In the genomic region with DNA sequence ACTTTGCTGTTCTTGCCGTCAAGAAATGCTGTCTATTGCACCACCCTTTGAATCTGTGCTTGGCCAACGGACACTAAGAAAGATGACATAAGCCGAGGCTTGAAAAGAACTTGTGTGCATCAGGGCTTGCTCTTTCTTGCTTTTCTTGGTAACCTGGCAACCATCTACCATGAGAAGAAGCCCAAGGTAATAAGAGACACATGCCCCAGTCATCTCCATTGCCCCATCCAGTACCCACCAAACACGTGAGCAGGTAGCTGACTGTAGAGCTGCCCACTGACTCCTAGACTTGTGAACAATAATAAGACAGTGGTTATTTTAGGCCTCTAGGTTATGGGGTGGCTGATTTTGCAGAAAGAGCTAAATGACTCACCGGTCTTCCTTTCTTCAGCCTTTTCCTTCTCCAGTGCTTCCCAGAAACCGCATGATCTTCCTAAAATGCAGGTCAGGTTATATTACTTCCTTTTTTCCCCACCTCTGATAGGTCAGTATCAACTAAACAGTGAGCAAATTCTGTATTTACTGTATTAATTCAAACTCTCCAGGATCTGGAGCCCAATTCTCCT, we compare ENCODE assay signal across 16 cellular contexts.
"Had no signal": no experiment of that assay in that cellular context is flagged by ENCODE, and none has a peak within 500 bp of the region (broad histone marks: within the 10 kb centered on the region; RNA-seq: fewer than 3 reads in every experiment).

No MANE protein-coding gene starts in this region.

- H3K4me3 ChIP-seq: lung, psoas muscle, sigmoid colon had no signal

- H3K36me3 Mint-ChIP-seq: brain; naive thymus-derived CD8-positive, alpha-beta T cell; type B pancreatic cell had no signal

- H3K9me3 ChIP-seq: psoas muscle, sigmoid colon had no signal

- ATAC-seq: activated naive CD4-positive, alpha-beta T cell treated with anti-CD3 and anti-CD28 coated beads, Interleukin-2, amount 50 U/mL, for 72 hours; left colon; naive thymus-derived CD8-positive, alpha-beta T cell had no signal

- H3K4me3 Mint-ChIP-seq: activated B cell treated with CpG ODN at 0.5 μM for 24 hours; activated CD4-positive, alpha-beta T cell treated with anti-CD3 and anti-CD28 coated beads, Interleukin-2, amount 10 ng/mL, durations not matched to agents 24 days and 14 days; brain; naive thymus-derived CD8-positive, alpha-beta T cell; T-helper 1 cell treated with Interleukin-12 subunit alpha and Interleukin-12 subunit beta and Interleukin-4 antibody, amounts not matched to agents 30 μg/mL and 1 μg/mL, for 36 hours; type B pancreatic cell had no signal

- H3K27ac ChIP-seq: psoas muscle, sigmoid colon had no signal

- H3K9me3 Mint-ChIP-seq: activated B cell treated with CpG ODN at 0.5 μM for 24 hours; activated T-helper 2 cell treated with anti-CD3 and anti-CD28 coated beads, Interferon-gamma antibody, Interleukin-2, Interleukin-4, amounts not matched to agents 10 μg/mL and 5 μg/mL and 100 μg/mL, durations not matched to agents 14 hours and 24 hours and 36 hours; brain; naive thymus-derived CD8-positive, alpha-beta T cell; T-helper 1 cell treated with Interleukin-12 subunit alpha and Interleukin-12 subunit beta and Interleukin-4 antibody, amounts not matched to agents 30 μg/mL and 1 μg/mL, for 36 hours; type B pancreatic cell had no signal

- H3K27me3 Mint-ChIP-seq: activated B cell treated with CpG ODN at 0.5 μM for 24 hours, type B pancreatic cell had no signal

- H3K27me3 ChIP-seq: sigmoid colon had no signal

- DNase-seq: activated B cell treated with CpG ODN at 0.5 μM for 24 hours; activated CD4-positive, alpha-beta T cell treated with anti-CD3 and anti-CD28 coated beads, Interleukin-2, amount 10 ng/mL, durations not matched to agents 24 days and 14 days; amygdala; hypothalamus; left colon; naive thymus-derived CD8-positive, alpha-beta T cell; psoas muscle; sigmoid colon; stimulated activated CD4-positive, alpha-beta T cell treated with anti-CD3 and anti-CD28 coated beads, Interleukin-2, amount 100 ng/mL, for 48 hours; stimulated activated naive CD4-positive, alpha-beta T cell treated with Interleukin-2 at 50 U/mL for 16 hours had no signal

- H3K36me3 ChIP-seq: sigmoid colon had no signal

- H3K27ac Mint-ChIP-seq: activated B cell treated with CpG ODN at 0.5 μM for 24 hours; activated CD4-positive, alpha-beta T cell treated with anti-CD3 and anti-CD28 coated beads, Interleukin-2, amount 10 ng/mL, durations not matched to agents 24 days and 14 days; activated T-helper 2 cell treated with anti-CD3 and anti-CD28 coated beads, Interferon-gamma antibody, Interleukin-2, Interleukin-4, amounts not matched to agents 10 μg/mL and 5 μg/mL and 100 μg/mL, durations not matched to agents 14 hours and 24 hours and 36 hours; T-helper 1 cell treated with Interleukin-12 subunit alpha and Interleukin-12 subunit beta and Interleukin-4 antibody, amounts not matched to agents 30 μg/mL and 1 μg/mL, for 36 hours; type B pancreatic cell had no signal
